ENCODE assay signal across 24 cellular contexts in the genomic region with DNA sequence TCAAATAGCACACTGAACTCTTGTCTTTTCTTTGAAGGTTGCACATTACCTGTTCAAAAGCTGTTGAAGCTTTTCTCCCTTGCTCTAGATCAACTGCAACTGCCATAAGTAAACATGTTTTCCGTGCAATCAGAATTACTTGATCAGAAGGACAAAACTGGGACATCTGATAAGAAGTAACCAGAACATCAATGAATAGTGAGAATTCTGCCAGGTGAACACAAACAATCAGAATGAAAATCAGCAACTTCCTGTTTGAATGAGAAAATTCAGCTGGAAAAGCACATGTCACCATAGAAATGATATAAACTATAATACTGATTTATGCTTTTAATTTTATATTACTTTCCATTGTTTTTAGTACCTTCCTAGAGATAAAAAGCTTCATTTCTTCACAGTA.
"Had no signal": no experiment of that assay in that cellular context is flagged by ENCODE, and none has a peak within 500 bp of the region (broad histone marks: within the 10 kb centered on the region; RNA-seq: fewer than 3 reads in every experiment).

No MANE protein-coding gene starts in this region.

- FAIRE-seq: small intestine, urothelium cell line had no signal

- H3K4me3 ChIP-seq: pancreas, psoas muscle, right lobe of liver, sigmoid colon, stomach, thoracic aorta, thyroid gland, tibial nerve, upper lobe of left lung, vagina had no signal

- H3K27ac ChIP-seq: neutrophil, pancreas, psoas muscle, right lobe of liver, sigmoid colon, stomach, thoracic aorta, thyroid gland, tibial nerve, upper lobe of left lung, vagina had no signal

- DNase-seq: nephron progenitor cell; nucleus accumbens; pancreas; posterior cingulate gyrus; psoas muscle; right cardiac atrium; right lobe of liver; sigmoid colon; small intestine; stimulated activated CD4-positive, alpha-beta T cell treated with anti-CD3 and anti-CD28 coated beads, Interleukin-15, amount 100 ng/mL, for 24 hours; stimulated activated CD4-positive, alpha-beta T cell treated with anti-CD3 and anti-CD28 coated beads, Interleukin-2, amount 100 ng/mL, for 24 hours; stimulated activated CD4-positive, alpha-beta T cell treated with anti-CD3 and anti-CD28 coated beads, Interleukin-2, amount 100 ng/mL, for 48 hours; stimulated activated CD4-positive, alpha-beta T cell treated with anti-CD3 and anti-CD28 coated beads, Interleukin-4, amount 100 ng/mL, for 24 hours; stimulated activated naive B cell treated with anti-CD40 and anti-IgM and Interleukin-4, amounts not matched to agents 10 μg/mL and 1 μg/mL and 100 μg/mL, for 72 hours; stimulated activated naive CD4-positive, alpha-beta T cell treated with Interleukin-2 at 50 U/mL for 16 hours; stomach; thyroid gland; trophoblast cell; upper lobe of left lung had no signal

- H3K4me1 ChIP-seq: psoas muscle, right lobe of liver, sigmoid colon, stomach, thyroid gland, tibial nerve, upper lobe of left lung, vagina had no signal

- H3K27me3 ChIP-seq: neutrophil, right lobe of liver, sigmoid colon, stomach, thyroid gland, upper lobe of left lung, vagina had no signal

- H3K9me3 ChIP-seq: neutrophil, pancreas, psoas muscle, right lobe of liver, sigmoid colon, stomach, thoracic aorta, thyroid gland, tibial nerve, upper lobe of left lung, vagina had no signal

- H3K36me3 ChIP-seq: neutrophil, pancreas, right lobe of liver, sigmoid colon, stomach, thoracic aorta, thyroid gland, tibial nerve, upper lobe of left lung, vagina had no signal
